Comparison of ENCODE assay signal across 22 cellular contexts in genomic region chr4:182339246-182339645, GRCh38.
A peak's percentile ranks its signal among the peaks of the same experiment; 100 is the strongest.
DNase-seq lines count a peak whose midpoint lies in the region; ATAC-seq, FAIRE-seq and TF ChIP-seq lines count a peak whose summit lies in the region.
"Had no signal": no experiment of that assay in that cellular context is flagged by ENCODE, and none has a peak within 500 bp of the region (broad histone marks: within the 10 kb centered on the region; RNA-seq: fewer than 3 reads in every experiment).

No MANE protein-coding gene starts in this region.

- POLR2A ChIA-PET in HEK293T (lab: Yijun Ruan, JAX): no interaction called here
- POLR2A ChIA-PET in H1 (lab: Charles Lee; ENCODE audit: partially characterized antibody): no interaction called here

- H3K79me1 ChIP-seq in H1 (ENCODE audit: low read depth, low read length): no peaks in the 10 kb centered on the region

- H2BK15ac ChIP-seq in H1 (ENCODE audit: low read length): no peak overlapping the region

- TF ChIP-seq POLR2A in H1 (IDR thresholded peaks at IDR 0.05; ENCODE audit: control extremely low read depth in 1 of 2, low read depth in 2 of 2, low read length in 2 of 2): no peak

- CTCF ChIA-PET in HEK293T (lab: Yijun Ruan, JAX) (no interaction called here), H1 (lab: Charles Lee; ENCODE audit: partially characterized antibody) (interaction anchor here (0.9 to 2.2 kb wide), 4 partner anchors 20 to 250 kb away, joined by 3 to 6 read pairs (median 4); no protein-coding TSS in a partner anchor)

- H3K9me3 ChIP-seq in H1 (ENCODE audit: insufficient read depth in 2 of 2, low read depth in 1 of 2, low read length in 1 of 2) (no peaks in the 10 kb centered on the region), MM.1S (replicated peaks; ENCODE audit: insufficient read depth, low read length) (no peaks in the 10 kb centered on the region)
- H3K9me3 ChIP-seq: upper lobe of left lung had no signal

- H2BK20ac ChIP-seq in H1 (ENCODE audit: low read length): no peak overlapping the region

- H3K36me3 ChIP-seq in H1 (ENCODE audit: control insufficient read depth in 2 of 4, insufficient read depth in 4 of 4, low read length in 3 of 4) (0 out of 8 replicates have a peak, but pooled peaks cover 0 to 2% (median 0%) of the 10 kb centered on the region in 4 experiments), MM.1S (replicated peaks; ENCODE audit: insufficient read depth, low read length) (no peaks in the 10 kb centered on the region)
- H3K36me3 ChIP-seq: brain microvascular endothelial cell, upper lobe of left lung had no signal

- H2AFZ ChIP-seq in H1 (ENCODE audit: low read length): no peak overlapping the region
- H2AFZ ChIP-seq in MM.1S (ENCODE audit: low read length): no peak overlapping the region

- no peak overlapping the region for H3K4ac ChIP-seq in H1 (replicated peaks; ENCODE audit: insufficient read length, low read depth, low read length)

- H3K4me3 ChIP-seq in H1 (ENCODE audit: extremely low read depth in 1 of 4, insufficient read depth in 2 of 4, low read depth in 3 of 4, low read length in 4 of 4) (no peak overlapping the region), MM.1S (ENCODE audit: low read length) (no peak overlapping the region)
- H3K4me3 ChIP-seq: upper lobe of left lung had no signal

- no peaks in the 10 kb centered on the region for H3K79me2 ChIP-seq in H1 (ENCODE audit: control insufficient read depth in 1 of 2, insufficient read depth in 2 of 2, low read length in 2 of 2)
- no peaks in the 10 kb centered on the region for H3K79me2 ChIP-seq in MM.1S (ENCODE audit: low read length)

- H4K5ac ChIP-seq in H1 (ENCODE audit: insufficient read length, low read depth, low read length): no peak overlapping the region

- H3K4me2 ChIP-seq in H1 (ENCODE audit: insufficient read depth in 1 of 2, low read depth in 2 of 2, low read length in 2 of 2) (no peak overlapping the region), MM.1S (ENCODE audit: low read depth, low read length) (no peak overlapping the region)
- H3K4me2 ChIP-seq: KMS-11 had no signal

- H4K91ac ChIP-seq in H1 (replicated peaks; ENCODE audit: insufficient read length, low read length): no peak overlapping the region

- 46% methylated on average over 4 of the region's 4 CpGs; no CpG with 5 or more reads in 1 of the 2 experiments for WGBS in H1 (ENCODE audit: extremely low coverage in 1 of 2, insufficient coverage in 1 of 2, insufficient read length in 1 of 2, insufficient replicate concordance in 2 of 2, low coverage in 1 of 2, low lambda C conversion rate in 2 of 2, missing lambda C conversion rate in 1 of 2), 2 experiments

- no peaks in the 10 kb centered on the region for H3K23me2 ChIP-seq in H1 (ENCODE audit: low read depth, low read length)

- no peak overlapping the region for H2AK5ac ChIP-seq in H1 (ENCODE audit: low read depth, low read length)

- peak; percentile 79 for FAIRE-seq in H1 (lab: Jason Lieb, UNC)
- FAIRE-seq: A204.1, keratinocyte had no signal

- TF ChIP-seq CTCF in H1 (IDR thresholded peaks at IDR 0.05; ENCODE audit: control extremely low read depth in 1 of 3, insufficient read depth in 1 of 3, low read depth in 1 of 3, low read length in 3 of 3) (peak in 1 of 3 experiments; percentile 3; a peak in 1 of 4 replicates), MM.1S (IDR thresholded peaks at IDR 0.05; ENCODE audit: low read length) (no peak)

- no peak overlapping the region for H3K56ac ChIP-seq in H1 (replicated peaks; ENCODE audit: insufficient read length, low read depth, low read length)

- TF ChIP-seq EP300 in H1 (IDR thresholded peaks at IDR 0.05; ENCODE audit: borderline replicate concordance in 1 of 2, low read depth in 2 of 2, low read length in 2 of 2): no peak

- H3K4me1 ChIP-seq in H1 (replicated peaks in 1 of 4; ENCODE audit: control insufficient read depth in 3 of 4, insufficient read depth in 4 of 4, low read length in 3 of 4) (peaks cover 0 to 13% (median 7%) of the 10 kb centered on the region in 4 experiments; a peak in 6 of 7 replicates), MM.1S (ENCODE audit: low read length) (no peaks in the 10 kb centered on the region)
- H3K4me1 ChIP-seq: upper lobe of left lung had no signal

- no peak overlapping the region for H3K23ac ChIP-seq in H1 (ENCODE audit: insufficient read length)

- H3K27ac ChIP-seq in H1 (ENCODE audit: low read depth, low read length): no peak overlapping the region
- H3K27ac ChIP-seq in MM.1S (ENCODE audit: low read length): no peak overlapping the region
- H3K27ac ChIP-seq: brain microvascular endothelial cell, HL-60, KMS-11, upper lobe of left lung had no signal

- no peak overlapping the region for H2BK120ac ChIP-seq in H1 (replicated peaks; ENCODE audit: low read depth, low read length)

- no peak overlapping the region for H2BK5ac ChIP-seq in H1 (ENCODE audit: low read depth, low read length)

- H2BK12ac ChIP-seq in H1 (ENCODE audit: low read depth, low read length): no peak overlapping the region

- no peaks in the 10 kb centered on the region for H3F3A ChIP-seq in MM.1S (ENCODE audit: insufficient read depth, low read length)

- H3K14ac ChIP-seq in H1 (ENCODE audit: insufficient read length): no peak overlapping the region

- H4K8ac ChIP-seq in H1 (ENCODE audit: extremely low read depth, insufficient read depth, low read length): no peak overlapping the region

- no peaks in the 10 kb centered on the region for H3K9me2 ChIP-seq in MM.1S (replicated peaks; ENCODE audit: insufficient read depth, low read length)

- TF ChIP-seq RAD21 in H1 (IDR thresholded peaks at IDR 0.05 in 1 of 2, conservative IDR thresholded peaks at IDR 0.05 in 1 of 2; ENCODE audit: low read depth in 2 of 2, low read length in 2 of 2): peak in 1 of 2 experiments; percentile 37; a peak in 3 of 4 replicates

- no peak for ATAC-seq in HG03108 (IDR thresholded peaks at IDR 0.05; ENCODE audit: unreplicated experiment)
- ATAC-seq: activated CD8-positive, alpha-beta T cell treated with anti-CD3 and anti-CD28 coated beads, Interleukin-2, amount 10 ng/mL, durations not matched to agents 7 days and 5 days; activated T-cell treated with anti-CD3 and anti-CD28 coated beads, Interleukin-2, amount 50 U/mL, for 72 hours; right cardiac atrium; stimulated activated naive CD8-positive, alpha-beta T cell treated with anti-CD3 and anti-CD28 coated beads, Interleukin-15, amount 100 ng/mL, for 72 hours had no signal

- H3K18ac ChIP-seq in H1 (ENCODE audit: extremely low read depth, low read length): no peak overlapping the region

- DNase-seq in A172 (ENCODE audit: low spot score) (peak; percentile 14), HEK293T (ENCODE audit: extremely low spot score) (no peak), H1 (ENCODE audit: low read depth in 1 of 2, low spot score in 2 of 2) (peak in 1 of 2 experiments; percentile 43), kidney tubule cell (ENCODE audit: low spot score) (peak; percentile 48), NCI-H2171 treated with DMSO at 0.1 percent for 48 hours (lab: John Stamatoyannopoulos, UW) (no peak), NCI-H345 treated with DMSO at 0.1 percent for 48 hours (lab: John Stamatoyannopoulos, UW; ENCODE audit: unreplicated experiment) (no peak), MM.1S (no peak)
- DNase-seq: activated CD8-positive, alpha-beta T cell treated with anti-CD3 and anti-CD28 coated beads, Interleukin-2, amount 10 ng/mL, durations not matched to agents 7 days and 5 days; activated T-cell treated with anti-CD3 and anti-CD28 coated beads, Interleukin-2, amount 50 U/mL, for 72 hours; brain microvascular endothelial cell; CD4-positive, CD25-positive, alpha-beta regulatory T cell; midbrain; NCI-H1105; right cardiac atrium; stimulated activated naive CD8-positive, alpha-beta T cell treated with anti-CD3 and anti-CD28 coated beads, Interleukin-15, amount 100 ng/mL, for 72 hours; SW 1271; upper lobe of left lung had no signal

- no peaks in the 10 kb centered on the region for H4K20me1 ChIP-seq in H1 (replicated peaks in 1 of 2; ENCODE audit: control insufficient read depth in 1 of 2, insufficient read depth in 2 of 2, low read length in 2 of 2)
- H4K20me1 ChIP-seq in MM.1S (ENCODE audit: insufficient read depth, low read length): no peaks in the 10 kb centered on the region

- H3K9ac ChIP-seq in H1 (replicated peaks in 1 of 4; ENCODE audit: extremely low read depth in 1 of 4, low read depth in 3 of 4, low read length in 3 of 4): no peak overlapping the region
- H3K9ac ChIP-seq in MM.1S (ENCODE audit: low read length): no peak overlapping the region
- H3K9ac ChIP-seq: KMS-11 had no signal

- H3K27me3 ChIP-seq in H1 (replicated peaks in 1 of 4; ENCODE audit: control insufficient read depth in 3 of 4, extremely low read depth in 1 of 4, insufficient read depth in 3 of 4, low read length in 3 of 4) (no peaks in the 10 kb centered on the region), MM.1S (replicated peaks; ENCODE audit: insufficient read depth, low read length) (no peaks in the 10 kb centered on the region)
- H3K27me3 ChIP-seq: brain microvascular endothelial cell, upper lobe of left lung had no signal

TF ChIP-seq in HEK293T, 16 proteins besides CTCF, POLR2A, EP300 and RAD21 (continues in another document):
- TF ChIP-seq FOXK2 (IDR thresholded peaks at IDR 0.05): no peak
- no peak for TF ChIP-seq FOXA1 (IDR thresholded peaks at IDR 0.05)
- TF ChIP-seq PKNOX1 (IDR thresholded peaks at IDR 0.05): peak; percentile 63; the same call in 1 of the 2 replicates
- TF ChIP-seq ZNF384 (IDR thresholded peaks at IDR 0.05): no peak
- TF ChIP-seq TARDBP (IDR thresholded peaks at IDR 0.05): no peak

TF ChIP-seq in H1, 55 proteins besides CTCF, POLR2A, EP300 and RAD21:
- no peak for TF ChIP-seq POU5F1 (IDR thresholded peaks at IDR 0.05; ENCODE audit: low read depth, low read length)
- TF ChIP-seq NANOG (IDR thresholded peaks at IDR 0.05; ENCODE audit: insufficient read depth, low read depth, low read length, poor library complexity, severe bottlenecking): peak; percentile 39
- TF ChIP-seq POLR2AphosphoS5 (IDR thresholded peaks at IDR 0.05; ENCODE audit: low read depth, low read length): 0 out of 2 replicates have a peak, but pooled peaks have one; percentile 36
- 0 out of 2 replicates have a peak, but pooled peaks have one; percentile 9 for TF ChIP-seq YY1 (IDR thresholded peaks at IDR 0.05; ENCODE audit: low read depth, low read length)
- no peak for TF ChIP-seq SP4 (IDR thresholded peaks at IDR 0.05; ENCODE audit: low read length)

Comparison
In these comparisons a context has a peak if more than half of its experiments do, and no peak if none do; other contexts are left out.
1. DNase-seq: peak in A172 (single experiment) and kidney tubule cell (single experiment); none in HEK293T (single experiment), NCI-H2171 treated with DMSO at 0.1 percent for 48 hours (single experiment), NCI-H345 treated with DMSO at 0.1 percent for 48 hours (single experiment) and MM.1S (single experiment).